1 cellular context compared by ENCODE assay signal in the genomic region with DNA sequence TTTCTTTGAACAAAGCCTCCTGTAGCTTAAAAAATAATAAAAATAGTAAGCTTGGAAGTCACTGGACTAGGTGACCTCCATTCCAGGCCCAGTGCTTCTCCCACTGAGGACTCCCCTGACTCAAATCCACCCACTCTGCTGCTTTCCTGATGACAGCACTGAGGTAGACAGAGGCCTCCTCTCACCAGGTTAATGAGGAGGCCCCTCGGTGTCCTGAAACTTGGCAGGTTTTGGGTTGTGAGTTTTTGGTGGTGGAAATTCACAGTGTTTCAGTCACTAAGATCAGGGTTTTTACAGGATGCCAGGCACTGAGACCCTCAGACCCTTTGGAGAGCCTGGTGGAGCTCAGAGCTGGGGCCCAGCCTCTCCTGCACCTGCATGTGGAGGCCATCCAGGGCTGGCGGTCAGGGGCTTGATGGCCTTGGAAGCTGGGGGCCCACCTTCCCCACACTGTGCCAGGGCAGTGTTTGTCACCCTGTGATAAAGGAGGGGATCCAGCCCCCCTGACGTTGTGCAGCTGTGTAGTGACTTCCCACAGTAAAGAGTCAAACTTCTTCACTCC.
TF ChIP-seq lines count a peak whose summit lies in the region.

No MANE protein-coding gene starts in this region.

TF ChIP-seq in HepG2, 621 proteins besides CTCF, POLR2A, EP300 and RAD21 (continued from another document):
- TF ChIP-seq, protein P1, sequence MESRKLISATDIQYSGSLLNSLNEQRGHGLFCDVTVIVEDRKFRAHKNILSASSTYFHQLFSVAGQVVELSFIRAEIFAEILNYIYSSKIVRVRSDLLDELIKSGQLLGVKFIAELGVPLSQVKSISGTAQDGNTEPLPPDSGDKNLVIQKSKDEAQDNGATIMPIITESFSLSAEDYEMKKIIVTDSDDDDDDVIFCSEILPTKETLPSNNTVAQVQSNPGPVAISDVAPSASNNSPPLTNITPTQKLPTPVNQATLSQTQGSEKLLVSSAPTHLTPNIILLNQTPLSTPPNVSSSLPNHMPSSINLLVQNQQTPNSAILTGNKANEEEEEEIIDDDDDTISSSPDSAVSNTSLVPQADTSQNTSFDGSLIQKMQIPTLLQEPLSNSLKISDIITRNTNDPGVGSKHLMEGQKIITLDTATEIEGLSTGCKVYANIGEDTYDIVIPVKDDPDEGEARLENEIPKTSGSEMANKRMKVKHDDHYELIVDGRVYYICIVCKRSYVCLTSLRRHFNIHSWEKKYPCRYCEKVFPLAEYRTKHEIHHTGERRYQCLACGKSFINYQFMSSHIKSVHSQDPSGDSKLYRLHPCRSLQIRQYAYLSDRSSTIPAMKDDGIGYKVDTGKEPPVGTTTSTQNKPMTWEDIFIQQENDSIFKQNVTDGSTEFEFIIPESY (CRISPR knock-in tag; IDR thresholded peaks at IDR 0.05) = peak; percentile 54; the same call in 1 of the 2 replicates
